Comparison of ENCODE assay signal across 10 cellular contexts in genomic region chr5:125961150-125961549, GRCh38.
A peak's percentile ranks its signal among the peaks of the same experiment; 100 is the strongest.
DNase-seq lines count a peak whose midpoint lies in the region; ATAC-seq, FAIRE-seq and TF ChIP-seq lines count a peak whose summit lies in the region.
"Had no signal": no experiment of that assay in that cellular context is flagged by ENCODE, and none has a peak within 500 bp of the region (broad histone marks: within the 10 kb centered on the region; RNA-seq: fewer than 3 reads in every experiment).

No MANE protein-coding gene starts in this region.

- H3K9me3 Mint-ChIP-seq in stimulated activated effector memory CD8-positive, alpha-beta T cell treated with anti-CD3 and anti-CD28 coated beads, Interleukin-12 subunit alpha, Interleukin-12 subunit beta, amount 100 ng/mL, for 72 hours, result peaks cover 15% of the 10 kb centered on the region

- no peak overlapping the region for H3K27ac Mint-ChIP-seq in stimulated activated effector memory CD8-positive, alpha-beta T cell treated with anti-CD3 and anti-CD28 coated beads, Interleukin-12 subunit alpha, Interleukin-12 subunit beta, amount 100 ng/mL, for 72 hours
- H3K27ac Mint-ChIP-seq: natural killer cell had no signal

- no peak for FAIRE-seq in H54 (lab: Jason Lieb, UNC)

- no peaks in the 10 kb centered on the region for H3K36me3 Mint-ChIP-seq in stimulated activated effector memory CD8-positive, alpha-beta T cell treated with anti-CD3 and anti-CD28 coated beads, Interleukin-12 subunit alpha, Interleukin-12 subunit beta, amount 100 ng/mL, for 72 hours
- H3K36me3 Mint-ChIP-seq: natural killer cell had no signal

- no peak overlapping the region for H3K4me3 Mint-ChIP-seq in stimulated activated effector memory CD8-positive, alpha-beta T cell treated with anti-CD3 and anti-CD28 coated beads, Interleukin-12 subunit alpha, Interleukin-12 subunit beta, amount 100 ng/mL, for 72 hours
- H3K4me3 Mint-ChIP-seq: natural killer cell had no signal

- no peak for DNase-seq in stimulated activated effector memory CD8-positive, alpha-beta T cell treated with anti-CD3 and anti-CD28 coated beads, Interleukin-12 subunit alpha, Interleukin-12 subunit beta, amount 100 ng/mL, for 72 hours (ENCODE audit: low spot score in 2 of 2)
- no peak for DNase-seq in EL
- DNase-seq in H54 (ENCODE audit: insufficient read length, low spot score), result no peak
- DNase-seq in AG08396 (ENCODE audit: low spot score), result no peak
- DNase-seq: activated T-cell treated with anti-CD3 and anti-CD28 coated beads, Interleukin-2, amount 50 U/mL, for 1 hour; natural killer cell; NCI-H345 had no signal

- no peak for TF ChIP-seq POLR2A in H54 (IDR thresholded peaks at IDR 0.05; ENCODE audit: low read depth, low read length)

- peak; percentile 100 for ATAC-seq in GM19043 (IDR thresholded peaks at IDR 0.05; ENCODE audit: low read depth, unreplicated experiment)
- peak; percentile 99 for ATAC-seq in GM21825 (IDR thresholded peaks at IDR 0.05; ENCODE audit: unreplicated experiment)
- peak; percentile 100 for ATAC-seq in HG03354 (IDR thresholded peaks at IDR 0.05; ENCODE audit: poor library complexity, severe bottlenecking, unreplicated experiment)
- peak; percentile 46 for ATAC-seq in stimulated activated effector memory CD8-positive, alpha-beta T cell treated with anti-CD3 and anti-CD28 coated beads, Interleukin-12 subunit alpha, Interleukin-12 subunit beta, amount 100 ng/mL, for 72 hours
- ATAC-seq: natural killer cell had no signal

- H3K4me1 Mint-ChIP-seq in stimulated activated effector memory CD8-positive, alpha-beta T cell treated with anti-CD3 and anti-CD28 coated beads, Interleukin-12 subunit alpha, Interleukin-12 subunit beta, amount 100 ng/mL, for 72 hours, result no peaks in the 10 kb centered on the region
- H3K4me1 Mint-ChIP-seq: natural killer cell had no signal

Comparison
In these comparisons a context has a peak if more than half of its experiments do, and no peak if none do; other contexts are left out.
1. ATAC-seq: peak in every context shown above with its lines; median percentile 100 in GM19043; 100 in HG03354; 99 in GM21825; 46 in stimulated activated effector memory CD8-positive, alpha-beta T cell treated with anti-CD3 and anti-CD28 coated beads, Interleukin-12 subunit alpha, Interleukin-12 subunit beta, amount 100 ng/mL, for 72 hours.